Comparison of ENCODE assay signal across 10 cellular contexts in the genomic region with DNA sequence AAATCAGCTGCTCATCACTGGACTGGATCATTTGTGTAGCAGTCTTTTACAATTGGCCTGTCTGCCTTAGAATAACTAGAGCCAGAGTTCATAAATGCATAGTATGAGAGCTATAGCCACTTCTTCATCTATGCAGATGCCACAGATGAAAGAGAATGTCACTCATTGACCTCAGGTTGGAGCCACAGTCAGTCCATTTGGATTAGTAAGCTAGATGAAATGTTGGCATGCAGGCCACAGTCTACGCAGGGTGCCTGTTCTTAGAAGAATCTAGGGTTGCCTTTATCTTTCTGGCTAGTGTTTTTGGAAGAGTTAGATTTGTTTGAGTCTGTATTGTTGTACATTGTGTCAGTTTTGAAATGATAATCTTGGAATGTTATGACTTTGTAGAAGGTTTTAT. TPM values are rescaled to one million over a fixed set of nuclear protein-coding genes. Genes with fewer than 3 reads are reported as not detected.
DNase-seq lines count a peak whose midpoint lies in the region; ATAC-seq and TF ChIP-seq lines count a peak whose summit lies in the region.
"Had no signal": no experiment of that assay in that cellular context is flagged by ENCODE, and none has a peak within 500 bp of the region (broad histone marks: within the 10 kb centered on the region; RNA-seq: fewer than 3 reads in every experiment).

No MANE protein-coding gene starts in this region.

- H3K9me2 ChIP-seq in PC-9 (ENCODE audit: insufficient read depth): no peaks in the 10 kb centered on the region

- no peak for TF ChIP-seq CTCF in PC-9 (conservative IDR thresholded peaks at IDR 0.05)
- TF ChIP-seq CTCF in osteocyte (IDR thresholded peaks at IDR 0.05): no peak

- H4K20me1 ChIP-seq in PC-9 (ENCODE audit: insufficient read depth): peaks cover 27% of the 10 kb centered on the region

- H3K27ac Mint-ChIP-seq in osteocyte (ENCODE audit: unreplicated experiment): peak overlapping the region; percentile 60

- no peaks in the 10 kb centered on the region for H3K27me3 ChIP-seq in PC-9 (ENCODE audit: insufficient read depth, low read depth)
- H3K27me3 ChIP-seq: vagina had no signal

- no peak overlapping the region for H3K27ac ChIP-seq in PC-9
- H3K27ac ChIP-seq: vagina had no signal

- H3K4me1 Mint-ChIP-seq in osteocyte (ENCODE audit: unreplicated experiment): peaks cover 42% of the 10 kb centered on the region

- no peak overlapping the region for H2AFZ ChIP-seq in PC-9

- POLR2A ChIA-PET in PC-9 (lab: Charles Lee; ENCODE audit: unreplicated experiment): interaction anchor here (0.5 kb wide), 2 partner anchors 24 to 183 kb away, joined by 3 to 10 read pairs; partner anchors contain the start of gene BHLHE40

- peaks cover 30% of the 10 kb centered on the region for H3K4me1 ChIP-seq in PC-9 (replicated peaks; ENCODE audit: insufficient read depth)

- DNase-seq in EL (peak; percentile 88), PC-9 (peak; percentile 38 to 67), osteocyte (ENCODE audit: extremely low spot score, unreplicated experiment) (no peak), GOT3 (lab: John Stamatoyannopoulos, UW) (no peak), NCI-H2081 treated with DMSO at 0.1 percent for 48 hours (lab: John Stamatoyannopoulos, UW) (no peak)
- DNase-seq: stimulated activated CD4-positive, alpha-beta T cell treated with anti-CD3 and anti-CD28 coated beads, Interleukin-4, amount 100 ng/mL, for 1 hour had no signal

- H3F3A ChIP-seq in PC-9 (ENCODE audit: insufficient read depth, low read depth): peaks cover 6% of the 10 kb centered on the region; the same call in 1 of the 2 replicates

- intact Hi-C loops in PC-9 (cut with micrococcal nuclease; ENCODE audit: unreplicated experiment): loop anchor here (5.0 kb wide), 1 partner anchor 40 kb away; the partner anchor contains the start of gene ARL8B

- H3K4me3 Mint-ChIP-seq in osteocyte (ENCODE audit: unreplicated experiment): no peak overlapping the region

- CTCF ChIA-PET in PC-9 (lab: Charles Lee): no interaction called here

- no peak overlapping the region for H3K4me3 ChIP-seq in PC-9
- H3K4me3 ChIP-seq: vagina had no signal

- no peaks in the 10 kb centered on the region for H3K9me3 ChIP-seq in PC-9 (ENCODE audit: insufficient read depth, low read depth)
- H3K9me3 ChIP-seq: vagina had no signal

- ATAC-seq in esophagus mucosa (peak; percentile 53), HG03521 (IDR thresholded peaks at IDR 0.05; ENCODE audit: unreplicated experiment) (no peak)
- ATAC-seq in activated CD4-positive, CD25-positive, alpha-beta regulatory T cell treated with anti-CD3 and anti-CD28 coated beads, Interleukin-2, amount 50 U/mL, for 24 hours: no peak

- no peaks in the 10 kb centered on the region for H3K36me3 Mint-ChIP-seq in osteocyte (ENCODE audit: unreplicated experiment)

- peaks cover 83% of the 10 kb centered on the region for H3K79me2 ChIP-seq in PC-9 (ENCODE audit: low read depth)

- BruUV-seq in PC-9 (replicated peaks; lab: Mats Ljungman, UMichigan): no TSS peak

- no peaks in the 10 kb centered on the region for H3K36me3 ChIP-seq in PC-9 (ENCODE audit: low read depth)
- H3K36me3 ChIP-seq: vagina had no signal

- peak overlapping the region; percentile 34; the same call in 1 of the 2 replicates for H3K4me2 ChIP-seq in PC-9

- H3K27me3 Mint-ChIP-seq in osteocyte (ENCODE audit: unreplicated experiment): no peaks in the 10 kb centered on the region

- H3K9me3 Mint-ChIP-seq in osteocyte (ENCODE audit: unreplicated experiment): no peaks in the 10 kb centered on the region

RNA-seq across cellular contexts. Expression of gene EDEM1, which starts 25.4 kb away (rescaled TPM):
- total RNA-seq in PC-9 (2021) (53.5 and 55.9 TPM in 2 replicates), esophagus mucosa (37.3 TPM), osteocyte (42.1 and 45.9 TPM in 2 replicates)

RNA-seq across cellular contexts. Expression of gene ARL8B, which starts 40.0 kb away (rescaled TPM):
- total RNA-seq in PC-9 (2021) (45.4 and 49.5 TPM in 2 replicates), esophagus mucosa (77.3 TPM), osteocyte (85.6 and 86.0 TPM in 2 replicates)

Comparison
In these comparisons a context has a peak if more than half of its experiments do, and no peak if none do; other contexts are left out.
1. DNase-seq: peak in EL (single experiment) and PC-9 (2 of 2); none in osteocyte (single experiment), GOT3 (single experiment) and NCI-H2081 treated with DMSO at 0.1 percent for 48 hours (single experiment).